ENCODE assay signal across 27 cellular contexts in genomic region chr1:8009043-8010002, GRCh38. TPM values are rescaled to one million over a fixed set of nuclear protein-coding genes. Genes with fewer than 3 reads are reported as not detected.
DNase-seq lines count a peak whose midpoint lies in the region; ATAC-seq, FAIRE-seq and TF ChIP-seq lines count a peak whose summit lies in the region.
"Had no signal": no experiment of that assay in that cellular context is flagged by ENCODE, and none has a peak within 500 bp of the region (broad histone marks: within the 10 kb centered on the region; RNA-seq: fewer than 3 reads in every experiment).

No MANE protein-coding gene starts in this region.

- H3K18ac ChIP-seq in H9 (ENCODE audit: insufficient read length, low read depth, low read length): no peak overlapping the region

- peaks cover 23 to 37% (median 23%) of the 10 kb centered on the region in 3 experiments for H3K36me3 Mint-ChIP-seq in H9 (ENCODE audit: insufficient read depth in 1 of 3, low read depth in 3 of 3)

- H3F3A ChIP-seq in smooth muscle cell (ENCODE audit: low read depth): peaks cover 73% of the 10 kb centered on the region

- H2BK5ac ChIP-seq in H9 (ENCODE audit: insufficient read length, low read length): no peak overlapping the region

- no peak overlapping the region for H2BK120ac ChIP-seq in H9 (ENCODE audit: low read depth, low read length, poor library complexity, severe bottlenecking)

- H3K14ac ChIP-seq in H9 (ENCODE audit: insufficient read depth, low read length): no peak overlapping the region

- H2BK15ac ChIP-seq in H9 (ENCODE audit: low read depth, low read length): no peak overlapping the region

- H3K56ac ChIP-seq in H9 (ENCODE audit: insufficient read length, low read depth, low read length): no peak overlapping the region

- H4K91ac ChIP-seq in H9 (ENCODE audit: insufficient read length, low read depth, low read length): no peak overlapping the region

- peaks cover 8% of the 10 kb centered on the region; the same call in 1 of the 2 replicates for H3K4me1 ChIP-seq in H9 (ENCODE audit: insufficient read depth, low read length)
- H3K4me1 ChIP-seq in gastroesophageal sphincter: peaks cover 2 to 79% (median 9%) of the 10 kb centered on the region in 3 donors
- H3K4me1 ChIP-seq in smooth muscle cell (ENCODE audit: low read depth): no peaks in the 10 kb centered on the region

- no peaks in the 10 kb centered on the region for H3K27me3 Mint-ChIP-seq in H9 (ENCODE audit: low read depth)
- H3K27me3 Mint-ChIP-seq: activated CD4-positive, alpha-beta T cell treated with anti-CD3 and anti-CD28 coated beads for 36 hours; activated naive CD4-positive, alpha-beta T cell treated with anti-CD3 and anti-CD28 coated beads, Interleukin-2, amount 50 U/mL, for 24 hours; dendritic cell treated with granulocyte-macrophage colony-stimulating factor and Interleukin-4, amounts not matched to agents 40 ng/mL and 50 ng/mL, for 4 days had no signal

- no peak overlapping the region for H3K4me3 Mint-ChIP-seq in H9
- H3K4me3 Mint-ChIP-seq: activated CD4-positive, alpha-beta T cell treated with anti-CD3 and anti-CD28 coated beads for 36 hours; activated CD8-positive, alpha-beta T cell treated with anti-CD3 and anti-CD28 coated beads, Interleukin-2, amount 10 ng/mL, durations not matched to agents 7 days and 5 days; activated naive CD4-positive, alpha-beta T cell treated with anti-CD3 and anti-CD28 coated beads, Interleukin-2, amount 50 U/mL, for 24 hours; dendritic cell treated with granulocyte-macrophage colony-stimulating factor and Interleukin-4, amounts not matched to agents 40 ng/mL and 50 ng/mL, for 4 days; endodermal cell; nephron had no signal

- DNase-seq in H9 (no peak), amniotic epithelial cell (ENCODE audit: low read depth) (peak; percentile 29), smooth muscle cell (lab: John Stamatoyannopoulos, UW; ENCODE audit: unreplicated experiment) (no peak), GM19238 (ENCODE audit: insufficient read length, low spot score) (no peak), GM10266 (ENCODE audit: extremely low spot score) (no peak), GM12892 (ENCODE audit: insufficient read length) (no peak)
- DNase-seq: activated CD4-positive, alpha-beta T cell treated with anti-CD3 and anti-CD28 coated beads for 36 hours; activated CD8-positive, alpha-beta T cell treated with anti-CD3 and anti-CD28 coated beads, Interleukin-2, amount 10 ng/mL, durations not matched to agents 7 days and 5 days; caudate nucleus; DND-41; endodermal cell; Karpas-422; mucosa of descending colon; MV-4-11; NCI-H510A; retina; spleen; stimulated activated CD4-positive, alpha-beta T cell treated with anti-CD3 and anti-CD28 coated beads, Interleukin-2, amount 100 ng/mL, for 48 hours had no signal

- no peak overlapping the region for H2AK5ac ChIP-seq in H9 (ENCODE audit: insufficient read length, low read length)

- H3K79me1 ChIP-seq in H9 (ENCODE audit: insufficient read depth, low read depth, low read length, poor library complexity, severe bottlenecking): peaks cover 6% of the 10 kb centered on the region

- no peak overlapping the region for H4K5ac ChIP-seq in H9 (ENCODE audit: insufficient read length, low read depth, low read length)

- TF ChIP-seq EP300 in gastroesophageal sphincter (IDR thresholded peaks at IDR 0.05): no peak

- no peaks in the 10 kb centered on the region for H3K9me3 Mint-ChIP-seq in H9
- H3K9me3 Mint-ChIP-seq: activated naive CD4-positive, alpha-beta T cell treated with anti-CD3 and anti-CD28 coated beads, Interleukin-2, amount 50 U/mL, for 24 hours; activated T-helper 2 cell treated with anti-CD3 and anti-CD28 coated beads, Interferon-gamma antibody, Interleukin-2, Interleukin-4, amounts not matched to agents 10 μg/mL and 5 μg/mL and 100 μg/mL, durations not matched to agents 14 hours and 24 hours and 36 hours; dendritic cell treated with granulocyte-macrophage colony-stimulating factor and Interleukin-4, amounts not matched to agents 40 ng/mL and 50 ng/mL, for 4 days; endodermal cell; nephron had no signal

- H3K9ac ChIP-seq in H9 (ENCODE audit: extremely low read depth, insufficient read length, low read length) (no peak overlapping the region), smooth muscle cell (ENCODE audit: low read depth) (no peak overlapping the region)

- H2AFZ ChIP-seq in H9 (ENCODE audit: low read length): no peak overlapping the region
- no peak overlapping the region for H2AFZ ChIP-seq in smooth muscle cell (ENCODE audit: low read depth)

- no peaks in the 10 kb centered on the region for H3K9me3 ChIP-seq in H9 (ENCODE audit: control insufficient read depth, low read depth, low read length)
- H3K9me3 ChIP-seq in gastroesophageal sphincter: no peaks in the 10 kb centered on the region
- no peaks in the 10 kb centered on the region for H3K9me3 ChIP-seq in smooth muscle cell (replicated peaks; ENCODE audit: low read depth)
- H3K9me3 ChIP-seq: ascending aorta, mucosa of descending colon, spleen had no signal

- ATAC-seq in gastroesophageal sphincter: no peak
- no peak for ATAC-seq in HG02973 (IDR thresholded peaks at IDR 0.05; ENCODE audit: unreplicated experiment)
- ATAC-seq: activated CD4-positive, alpha-beta T cell treated with anti-CD3 and anti-CD28 coated beads for 36 hours; activated CD8-positive, alpha-beta T cell treated with anti-CD3 and anti-CD28 coated beads, Interleukin-2, amount 10 ng/mL, durations not matched to agents 7 days and 5 days; mucosa of descending colon; Right ventricle myocardium inferior had no signal

- WGBS in H9 (ENCODE audit: extremely low coverage, insufficient read length, low lambda C conversion rate): no CpG with 5 or more reads among the region's 18 CpGs
- WGBS in gastroesophageal sphincter (ENCODE audit: low coverage in 1 of 2), 2 donors: 88 to 92% methylated on average over 13 to 14 of the region's 18 CpGs
- 96% methylated on average over 18 of the region's 18 CpGs for WGBS in smooth muscle cell (ENCODE audit: low lambda C conversion rate)

- H3T11ph ChIP-seq in H9 (ENCODE audit: low read length): no peak overlapping the region

- H3K23ac ChIP-seq in H9 (ENCODE audit: insufficient read length, low read depth, low read length): no peak overlapping the region

- H3K4ac ChIP-seq in H9 (ENCODE audit: low read depth, low read length): no peak overlapping the region

- H3K27me3 ChIP-seq in H9 (ENCODE audit: insufficient read depth, low read length) (no peaks in the 10 kb centered on the region), gastroesophageal sphincter (no peaks in the 10 kb centered on the region), smooth muscle cell (ENCODE audit: low read depth) (no peaks in the 10 kb centered on the region)
- H3K27me3 ChIP-seq: ascending aorta, spleen had no signal

- H3K4me3 ChIP-seq in gastroesophageal sphincter: no peak overlapping the region
- no peak overlapping the region for H3K4me3 ChIP-seq in smooth muscle cell
- H3K4me3 ChIP-seq: ascending aorta, mucosa of descending colon, spleen had no signal

- H3K27ac ChIP-seq in H9 (ENCODE audit: insufficient read length, low read depth, low read length): no peak overlapping the region
- peak overlapping the region in 3 of 4 donors; percentile 7 to 50 (median 34) for H3K27ac ChIP-seq in gastroesophageal sphincter
- H3K27ac ChIP-seq in smooth muscle cell (ENCODE audit: low read depth): peak overlapping the region; percentile 11
- H3K27ac ChIP-seq: ascending aorta, spleen had no signal

- no peak overlapping the region for H2BK12ac ChIP-seq in H9 (ENCODE audit: insufficient read length, low read depth, low read length)

- peak overlapping the region in 2 of 3 experiments; percentile 26 to 49; a peak in 4 of 7 replicates for H3K27ac Mint-ChIP-seq in H9
- H3K27ac Mint-ChIP-seq: activated CD4-positive, alpha-beta T cell treated with anti-CD3 and anti-CD28 coated beads for 36 hours; activated CD8-positive, alpha-beta T cell treated with anti-CD3 and anti-CD28 coated beads, Interleukin-2, amount 10 ng/mL, durations not matched to agents 7 days and 5 days; activated naive CD4-positive, alpha-beta T cell treated with anti-CD3 and anti-CD28 coated beads, Interleukin-2, amount 50 U/mL, for 24 hours; activated T-helper 2 cell treated with anti-CD3 and anti-CD28 coated beads, Interferon-gamma antibody, Interleukin-2, Interleukin-4, amounts not matched to agents 10 μg/mL and 5 μg/mL and 100 μg/mL, durations not matched to agents 14 hours and 24 hours and 36 hours; dendritic cell treated with granulocyte-macrophage colony-stimulating factor and Interleukin-4, amounts not matched to agents 40 ng/mL and 50 ng/mL, for 4 days; nephron had no signal

- no peaks in the 10 kb centered on the region for H4K20me1 ChIP-seq in H9 (ENCODE audit: control insufficient read depth, insufficient read depth, insufficient read length)
- peaks cover 86% of the 10 kb centered on the region for H4K20me1 ChIP-seq in smooth muscle cell (ENCODE audit: low read depth)

- H3K23me2 ChIP-seq in H9 (ENCODE audit: insufficient read length, low read depth, low read length, poor library complexity, severe bottlenecking): no peaks in the 10 kb centered on the region

- TF ChIP-seq CTCF in H9 (conservative IDR thresholded peaks at IDR 0.05): no peak
- TF ChIP-seq CTCF in gastroesophageal sphincter (IDR thresholded peaks at IDR 0.05): no peak
- TF ChIP-seq CTCF in smooth muscle cell (IDR thresholded peaks at IDR 0.05; ENCODE audit: borderline replicate concordance, insufficient read depth, poor library complexity, severe bottlenecking): no peak
- no peak for TF ChIP-seq CTCF in GM10266 (IDR thresholded peaks at IDR 0.05; ENCODE audit: control insufficient read depth, insufficient read depth, low read depth, missing control alignments)

- H3K4me2 ChIP-seq in H9 (ENCODE audit: insufficient read depth, insufficient read length, low read length) (no peak overlapping the region), smooth muscle cell (no peak overlapping the region)

- H3K36me3 ChIP-seq in gastroesophageal sphincter (peaks cover 26 to 64% of the 10 kb centered on the region in 2 donors), smooth muscle cell (ENCODE audit: low read depth) (peaks cover 13% of the 10 kb centered on the region)

- no peaks in the 10 kb centered on the region; the same call in 1 of the 2 replicates for H3K79me2 ChIP-seq in H9 (ENCODE audit: insufficient read depth, low read length)
- H3K79me2 ChIP-seq in smooth muscle cell (ENCODE audit: low read depth): peaks cover 41% of the 10 kb centered on the region

- H2BK20ac ChIP-seq in H9 (ENCODE audit: low read depth, low read length, poor library complexity, severe bottlenecking): no peak overlapping the region

- FAIRE-seq in GM12892 (lab: Jason Lieb, UNC): no peak
- FAIRE-seq: islet of Langerhans had no signal

- no peak overlapping the region for H4K8ac ChIP-seq in H9 (replicated peaks; ENCODE audit: insufficient read length, low read depth, low read length)

- peaks cover 20 to 21% of the 10 kb centered on the region in 2 experiments for H3K4me1 Mint-ChIP-seq in H9
- H3K4me1 Mint-ChIP-seq: activated CD4-positive, alpha-beta T cell treated with anti-CD3 and anti-CD28 coated beads for 36 hours; activated naive CD4-positive, alpha-beta T cell treated with anti-CD3 and anti-CD28 coated beads, Interleukin-2, amount 50 U/mL, for 24 hours had no signal

- TF ChIP-seq POLR2A in gastroesophageal sphincter (IDR thresholded peaks at IDR 0.05) (no peak), GM12892 (IDR thresholded peaks at IDR 0.05; ENCODE audit: low read depth, low read length) (no peak)

RNA-seq across cellular contexts. Expression of gene ERRFI1, which starts 16.8 kb away (rescaled TPM):
- total RNA-seq in H9 (2021) (19.2 and 20.8 TPM in 2 replicates), gastroesophageal sphincter (100 to 1,000 TPM; 344 to 570 (median 393) TPM), smooth muscle cell (172 and 184 TPM in 2 replicates)
- 81.6 and 90.9 TPM in 2 replicates for polyA plus RNA-seq in smooth muscle cell
- 1.9 TPM for polyA plus RNA-seq in GM12892 (2012; ENCODE audit: missing spikeins)

RNA-seq across cellular contexts. Expression of gene PARK7, which starts 47.8 kb away (rescaled TPM):
- total RNA-seq in H9 (2021) (370 and 379 TPM in 2 replicates), gastroesophageal sphincter (100 to 1,000 TPM; 208 to 250 (median 224) TPM), smooth muscle cell (177 and 179 TPM in 2 replicates)
- 434 and 461 TPM in 2 replicates for polyA plus RNA-seq in smooth muscle cell
- 538 TPM for polyA plus RNA-seq in GM12892 (2012; ENCODE audit: missing spikeins)
